ENCODE assay signal across 1 cellular context in the genomic region with DNA sequence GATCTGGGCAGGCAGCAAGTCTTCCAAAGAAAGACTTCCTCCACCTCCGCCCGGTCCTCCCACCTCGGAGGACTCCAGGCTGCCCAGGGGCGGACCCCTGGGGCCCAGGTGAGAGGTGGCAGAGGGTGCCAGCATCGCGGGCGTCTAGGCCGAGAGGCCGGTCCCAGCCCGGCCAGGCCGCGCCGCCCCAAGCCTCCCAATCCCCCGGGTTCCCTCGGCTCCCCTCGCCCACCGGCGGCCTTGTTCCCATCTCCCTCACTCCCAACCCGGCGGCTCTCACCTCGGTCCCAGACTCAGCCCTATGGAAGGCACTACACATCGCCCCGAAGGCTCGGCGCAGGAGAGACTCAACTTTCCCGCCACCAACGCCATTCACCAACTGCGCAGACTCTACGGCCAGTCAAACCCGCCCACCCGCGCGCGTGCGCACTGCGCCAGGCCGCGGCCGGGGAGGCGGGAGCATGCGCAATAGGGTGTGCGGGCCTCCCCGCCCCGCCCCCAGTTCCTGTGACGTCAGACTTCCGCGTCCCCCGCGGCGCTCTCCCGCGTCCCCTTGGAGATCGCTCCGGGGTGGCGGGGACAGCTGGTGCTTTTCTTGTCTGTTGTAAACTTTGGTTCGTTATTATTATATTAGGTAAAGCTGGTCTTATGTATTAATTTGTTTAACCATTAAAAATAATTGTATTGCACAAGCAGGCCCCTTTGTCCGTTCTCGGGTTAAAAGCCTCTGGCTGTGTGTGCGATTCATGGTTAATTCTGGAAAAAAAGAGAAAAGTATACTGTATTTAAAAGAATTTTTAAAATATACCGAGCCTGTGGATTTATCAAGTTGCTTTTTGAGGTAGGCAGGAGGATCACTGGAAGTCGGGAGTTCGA.
TF ChIP-seq lines count a peak whose summit lies in the region.

Gene XRCC2 (minus strand): TSS at position 381 of the 876 bp plus-strand sequence. CDS start 62 bp downstream, at position 319.

TF ChIP-seq in K562, 482 proteins besides CTCF, POLR2A, EP300 and RAD21 (continued from another document and continues in another):
- TF ChIP-seq ETS2 (tag; IDR thresholded peaks at IDR 0.05; ENCODE audit: borderline replicate concordance, poor library complexity, severe bottlenecking) (no peak), HMG20A (CRISPR knock-in tag; conservative IDR thresholded peaks at IDR 0.05) (no peak), ZNF143 (CRISPR knock-in tag; IDR thresholded peaks at IDR 0.05) (no peak), CHD2 (IDR thresholded peaks at IDR 0.05; ENCODE audit: low read depth, low read length) (peak; percentile 74), SP1 (CRISPR knock-in tag; IDR thresholded peaks at IDR 0.05) (peak; percentile 82), ZNF436 (CRISPR knock-in tag; IDR thresholded peaks at IDR 0.05) (no peak), ZNF57 (CRISPR knock-in tag; IDR thresholded peaks at IDR 0.05) (no peak), MEF2A (IDR thresholded peaks at IDR 0.05; ENCODE audit: control insufficient read depth, low read depth, low read length) (no peak), KDM4B (IDR thresholded peaks at IDR 0.05; ENCODE audit: borderline replicate concordance in 2 of 2, low read depth in 1 of 2) (no peak), XRCC5 (IDR thresholded peaks at IDR 0.05; ENCODE audit: low read depth, low read length) (no peak; the same call in 1 of the 2 replicates), MAFF (IDR thresholded peaks at IDR 0.05; ENCODE audit: low read length) (no peak), RUNX1 (IDR thresholded peaks at IDR 0.05; ENCODE audit: low read depth) (no peak), TARDBP (IDR thresholded peaks at IDR 0.05) (no peak), ZNF717 (CRISPR knock-in tag; IDR thresholded peaks at IDR 0.05) (no peak), POLR3G (IDR thresholded peaks at IDR 0.05; ENCODE audit: extremely low read depth, insufficient read length, insufficient replicate concordance) (no peak), ZNF785 (CRISPR knock-in tag; IDR thresholded peaks at IDR 0.05) (no peak), LCOR (CRISPR knock-in tag; IDR thresholded peaks at IDR 0.05) (peak; percentile 81), HIVEP1 (CRISPR knock-in tag; IDR thresholded peaks at IDR 0.05) (no peak), FIP1L1 (IDR thresholded peaks at IDR 0.05; ENCODE audit: low read depth, low read length, poor library complexity, severe bottlenecking) (peak; percentile 88), PURB (CRISPR knock-in tag; IDR thresholded peaks at IDR 0.05; ENCODE audit: low read depth) (no peak), ZNF232 (CRISPR knock-in tag; IDR thresholded peaks at IDR 0.05) (peak; percentile 66; the same call in 1 of the 2 replicates), NR4A1 (CRISPR knock-in tag; IDR thresholded peaks at IDR 0.05) (no peak), NR4A1 (tag; IDR thresholded peaks at IDR 0.05) (no peak), HNRNPH1 (optimal IDR thresholded peaks at IDR 0.05; ENCODE audit: low read depth, low read length) (no peak), ZNF316 (IDR thresholded peaks at IDR 0.05) (peak; percentile 29), CCNT2 (IDR thresholded peaks at IDR 0.05; ENCODE audit: borderline replicate concordance, extremely low read depth, insufficient read length, low read depth, low read length) (peak; percentile 90), EGR1 (conservative IDR thresholded peaks at IDR 0.05) (peak; percentile 94), THRB (CRISPR knock-in tag; conservative IDR thresholded peaks at IDR 0.05) (peak; percentile 43; the same call in 1 of the 2 replicates), GTF3C2 (IDR thresholded peaks at IDR 0.05; ENCODE audit: borderline replicate concordance, extremely low read depth, insufficient read length) (no peak), PHF8 (IDR thresholded peaks at IDR 0.05; ENCODE audit: borderline replicate concordance, low read length) (peak; percentile 82), ZNF282 (CRISPR knock-in tag; IDR thresholded peaks at IDR 0.05) (no peak), CREB3L1 (IDR thresholded peaks at IDR 0.05; ENCODE audit: borderline replicate concordance, low read depth) (peak; percentile 84), RREB1 (CRISPR knock-in tag; IDR thresholded peaks at IDR 0.05) (no peak), ZNF583 (CRISPR knock-in tag; IDR thresholded peaks at IDR 0.05) (no peak; the same call in 1 of the 2 replicates), U2AF1 (optimal IDR thresholded peaks at IDR 0.05; ENCODE audit: low read depth, low read length) (no peak), NR2F6 (CRISPR knock-in tag; IDR thresholded peaks at IDR 0.05) (no peak), TCF3 (CRISPR knock-in tag; IDR thresholded peaks at IDR 0.05) (peak; percentile 10; the same call in 1 of the 2 replicates)
- TF ChIP-seq, protein P1, sequence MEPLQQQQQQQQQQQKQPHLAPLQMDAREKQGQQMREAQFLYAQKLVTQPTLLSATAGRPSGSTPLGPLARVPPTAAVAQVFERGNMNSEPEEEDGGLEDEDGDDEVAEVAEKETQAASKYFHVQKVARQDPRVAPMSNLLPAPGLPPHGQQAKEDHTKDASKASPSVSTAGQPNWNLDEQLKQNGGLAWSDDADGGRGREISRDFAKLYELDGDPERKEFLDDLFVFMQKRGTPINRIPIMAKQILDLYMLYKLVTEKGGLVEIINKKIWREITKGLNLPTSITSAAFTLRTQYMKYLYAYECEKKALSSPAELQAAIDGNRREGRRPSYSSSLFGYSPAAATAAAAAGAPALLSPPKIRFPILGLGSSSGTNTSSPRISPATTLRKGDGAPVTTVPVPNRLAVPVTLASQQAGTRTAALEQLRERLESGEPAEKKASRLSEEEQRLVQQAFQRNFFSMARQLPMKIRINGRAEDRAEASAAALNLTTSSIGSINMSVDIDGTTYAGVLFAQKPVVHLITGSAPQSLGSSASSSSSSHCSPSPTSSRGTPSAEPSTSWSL (CRISPR knock-in tag; IDR thresholded peaks at IDR 0.05; ENCODE audit: borderline replicate concordance): no peak
- TF ChIP-seq, protein P2, sequence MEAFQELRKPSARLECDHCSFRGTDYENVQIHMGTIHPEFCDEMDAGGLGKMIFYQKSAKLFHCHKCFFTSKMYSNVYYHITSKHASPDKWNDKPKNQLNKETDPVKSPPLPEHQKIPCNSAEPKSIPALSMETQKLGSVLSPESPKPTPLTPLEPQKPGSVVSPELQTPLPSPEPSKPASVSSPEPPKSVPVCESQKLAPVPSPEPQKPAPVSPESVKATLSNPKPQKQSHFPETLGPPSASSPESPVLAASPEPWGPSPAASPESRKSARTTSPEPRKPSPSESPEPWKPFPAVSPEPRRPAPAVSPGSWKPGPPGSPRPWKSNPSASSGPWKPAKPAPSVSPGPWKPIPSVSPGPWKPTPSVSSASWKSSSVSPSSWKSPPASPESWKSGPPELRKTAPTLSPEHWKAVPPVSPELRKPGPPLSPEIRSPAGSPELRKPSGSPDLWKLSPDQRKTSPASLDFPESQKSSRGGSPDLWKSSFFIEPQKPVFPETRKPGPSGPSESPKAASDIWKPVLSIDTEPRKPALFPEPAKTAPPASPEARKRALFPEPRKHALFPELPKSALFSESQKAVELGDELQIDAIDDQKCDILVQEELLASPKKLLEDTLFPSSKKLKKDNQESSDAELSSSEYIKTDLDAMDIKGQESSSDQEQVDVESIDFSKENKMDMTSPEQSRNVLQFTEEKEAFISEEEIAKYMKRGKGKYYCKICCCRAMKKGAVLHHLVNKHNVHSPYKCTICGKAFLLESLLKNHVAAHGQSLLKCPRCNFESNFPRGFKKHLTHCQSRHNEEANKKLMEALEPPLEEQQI (IDR thresholded peaks at IDR 0.05): no peak; the same call in 1 of the 2 replicates
